Comparison of ENCODE assay signal across 1 cellular context in the genomic region with DNA sequence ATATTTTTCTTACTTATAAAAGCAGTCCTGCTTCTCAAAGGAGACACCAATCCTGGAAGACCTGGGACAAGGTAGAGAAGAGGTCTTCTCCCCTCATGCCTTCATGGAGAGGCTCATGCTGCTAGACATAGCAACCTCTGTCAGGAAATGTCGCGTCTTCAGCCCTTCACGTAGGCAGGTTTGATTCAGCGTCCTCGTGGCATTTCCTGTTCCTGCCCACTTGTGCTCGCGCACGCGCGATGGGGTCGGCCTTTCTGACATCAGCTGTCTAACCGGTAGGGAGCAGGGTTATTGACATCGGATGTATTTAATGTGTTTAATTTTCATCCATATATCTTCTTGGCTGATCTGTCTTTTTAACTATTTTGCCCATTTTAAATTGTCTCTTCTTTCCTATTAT.
TF ChIP-seq lines count a peak whose summit lies in the region.

No MANE protein-coding gene starts in this region.

TF ChIP-seq in H1, 55 proteins besides CTCF, POLR2A, EP300 and RAD21:
- TF ChIP-seq TCF12 (IDR thresholded peaks at IDR 0.05; ENCODE audit: low read depth, low read length): no peak
- TF ChIP-seq, protein P1, sequence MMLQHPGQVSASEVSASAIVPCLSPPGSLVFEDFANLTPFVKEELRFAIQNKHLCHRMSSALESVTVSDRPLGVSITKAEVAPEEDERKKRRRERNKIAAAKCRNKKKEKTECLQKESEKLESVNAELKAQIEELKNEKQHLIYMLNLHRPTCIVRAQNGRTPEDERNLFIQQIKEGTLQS (IDR thresholded peaks at IDR 0.05; ENCODE audit: insufficient read depth, low read depth, low read length): no peak
- TF ChIP-seq SRF (IDR thresholded peaks at IDR 0.05; ENCODE audit: low read depth, low read length): no peak
- TF ChIP-seq HDAC2 (IDR thresholded peaks at IDR 0.05; ENCODE audit: borderline replicate concordance in 1 of 2, low read depth in 2 of 2, low read length in 2 of 2): no peak
- no peak for TF ChIP-seq BACH1 (IDR thresholded peaks at IDR 0.05; ENCODE audit: low read length)
- no peak for TF ChIP-seq RBBP5 (IDR thresholded peaks at IDR 0.05; ENCODE audit: borderline replicate concordance, low read depth, low read length)
- no peak for TF ChIP-seq TAF7 (optimal IDR thresholded peaks at IDR 0.05; ENCODE audit: borderline replicate concordance, low read depth, low read length)
- no peak for TF ChIP-seq TBP (IDR thresholded peaks at IDR 0.05; ENCODE audit: low read depth, low read length)
- TF ChIP-seq CEBPB (IDR thresholded peaks at IDR 0.05; ENCODE audit: low read depth, low read length): no peak
- TF ChIP-seq CHD2 (IDR thresholded peaks at IDR 0.05; ENCODE audit: low read length): no peak
